Comparison of ENCODE assay signal across 25 cellular contexts in the genomic region with DNA sequence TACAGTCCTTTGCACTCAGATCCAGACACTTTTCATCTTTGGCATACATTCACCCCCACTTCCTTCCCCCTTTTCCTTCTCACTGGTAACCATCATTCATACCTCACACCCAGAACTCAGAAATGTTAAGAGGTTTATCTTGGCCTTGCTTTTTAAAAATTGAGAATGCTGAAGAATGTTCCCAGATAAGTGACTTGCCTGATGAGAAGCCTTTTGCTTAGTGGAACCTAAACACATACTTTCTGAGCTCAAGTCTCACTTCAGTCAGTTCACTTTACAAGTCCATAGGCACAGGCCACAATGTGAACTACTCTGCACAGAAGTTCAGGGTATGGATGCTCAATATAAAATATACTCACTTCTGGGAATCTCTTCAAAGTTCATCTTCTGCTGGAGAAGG.
"Had no signal": no experiment of that assay in that cellular context is flagged by ENCODE, and none has a peak within 500 bp of the region (broad histone marks: within the 10 kb centered on the region; RNA-seq: fewer than 3 reads in every experiment).

No MANE protein-coding gene starts in this region.

- H3K9me3 ChIP-seq: neutrophil, pancreas, psoas muscle, right lobe of liver, sigmoid colon, stomach, thoracic aorta, thyroid gland, tibial nerve, upper lobe of left lung, uterus had no signal

- H3K4me1 ChIP-seq: pancreas, psoas muscle, right lobe of liver, sigmoid colon, stomach, thyroid gland, tibial nerve, upper lobe of left lung, uterus had no signal

- ATAC-seq: naive thymus-derived CD8-positive, alpha-beta T cell; natural killer cell treated with Interleukin-12 subunit alpha and Interleukin-12 subunit beta and Interleukin-15 and Interleukin-18, amount 100 ng/mL, for 72 hours; pancreas; psoas muscle; right cardiac atrium; right lobe of liver; stimulated activated effector memory CD8-positive, alpha-beta T cell treated with anti-CD3 and anti-CD28 coated beads, Interleukin-12 subunit alpha, Interleukin-12 subunit beta, amount 100 ng/mL, for 72 hours; stimulated activated naive B cell treated with anti-CD40 and anti-IgM and Interleukin-4, amounts not matched to agents 10 μg/mL and 1 μg/mL and 100 μg/mL, for 72 hours had no signal

- H3K4me3 ChIP-seq: pancreas, psoas muscle, right lobe of liver, sigmoid colon, stomach, thoracic aorta, thyroid gland, tibial nerve, upper lobe of left lung, uterus had no signal

- FAIRE-seq: pancreas, small intestine had no signal

- DNase-seq: naive thymus-derived CD8-positive, alpha-beta T cell; nephron progenitor cell; nucleus accumbens; pancreas; psoas muscle; right cardiac atrium; right lobe of liver; sigmoid colon; small intestine; stimulated activated CD4-positive, alpha-beta T cell treated with anti-CD3 and anti-CD28 coated beads, Interleukin-15, amount 100 ng/mL, for 24 hours; stimulated activated CD4-positive, alpha-beta T cell treated with anti-CD3 and anti-CD28 coated beads, Interleukin-2, amount 100 ng/mL, for 24 hours; stimulated activated CD4-positive, alpha-beta T cell treated with anti-CD3 and anti-CD28 coated beads, Interleukin-2, amount 100 ng/mL, for 48 hours; stimulated activated CD4-positive, alpha-beta T cell treated with anti-CD3 and anti-CD28 coated beads, Interleukin-4, amount 100 ng/mL, for 24 hours; stimulated activated naive B cell treated with anti-CD40 and anti-IgM and Interleukin-4, amounts not matched to agents 10 μg/mL and 1 μg/mL and 100 μg/mL, for 72 hours; stimulated activated naive CD4-positive, alpha-beta T cell treated with Interleukin-2 at 50 U/mL for 16 hours; stomach; thyroid gland; trophoblast cell; upper lobe of left lung; uterus had no signal

- H3K36me3 ChIP-seq: neutrophil, pancreas, right lobe of liver, sigmoid colon, stomach, thoracic aorta, thyroid gland, tibial nerve, upper lobe of left lung, uterus had no signal

- H3K27me3 ChIP-seq: neutrophil, right lobe of liver, sigmoid colon, stomach, thyroid gland, tibial nerve, upper lobe of left lung, uterus had no signal

- H3K27ac ChIP-seq: neutrophil, pancreas, psoas muscle, right lobe of liver, sigmoid colon, stomach, thoracic aorta, thyroid gland, tibial nerve, upper lobe of left lung, uterus had no signal
